Comparison of ENCODE assay signal across 8 cellular contexts in genomic region chr14:93655078-93655750, GRCh38.
DNase-seq lines count a peak whose midpoint lies in the region; ATAC-seq and TF ChIP-seq lines count a peak whose summit lies in the region.

No MANE protein-coding gene starts in this region.

- no peak for ATAC-seq in HG03521 (IDR thresholded peaks at IDR 0.05; ENCODE audit: unreplicated experiment)
- ATAC-seq in GM21528 (IDR thresholded peaks at IDR 0.05; ENCODE audit: low FRiP score, unreplicated experiment), result no peak

- H3K27me3 Mint-ChIP-seq in CD14-positive monocyte (ENCODE audit: low read depth in 3 of 3), result peaks cover 5 to 21% (median 7%) of the 10 kb centered on the region in 3 donors
- peaks cover 47% of the 10 kb centered on the region for H3K27me3 Mint-ChIP-seq in activated T-cell treated with anti-CD3 and anti-CD28 coated beads, Interleukin-2, amount 50 U/mL, for 24 hours

- peak; percentile 81 to 83 for TF ChIP-seq RAD21 in liver (IDR thresholded peaks at IDR 0.05)

- DNase-seq in CD14-positive monocyte (ENCODE audit: low spot score) (no peak), H4 (ENCODE audit: low spot score) (peak; percentile 39), NCI-H524 treated with DMSO at 0.1 percent for 48 hours (lab: John Stamatoyannopoulos, UW) (peak; percentile 26), cardiac fibroblast (ENCODE audit: low read depth in 2 of 2) (peak; percentile 56 to 59)
- DNase-seq in activated T-cell treated with anti-CD3 and anti-CD28 coated beads, Interleukin-2, amount 50 U/mL, for 24 hours, result no peak

- no peak overlapping the region for H3K27ac ChIP-seq in liver (ENCODE audit: low read depth in 1 of 2, low read length in 2 of 2)

- no peaks in the 10 kb centered on the region for H3K4me1 ChIP-seq in liver (ENCODE audit: control insufficient read depth in 4 of 4, insufficient read depth in 4 of 4, low read length in 3 of 4)

- peaks cover 0 to 4% (median 0%) of the 10 kb centered on the region in 4 donors for H3K27me3 ChIP-seq in liver (ENCODE audit: control insufficient read depth in 4 of 4, insufficient read depth in 4 of 4, low read length in 3 of 4)

- no peak overlapping the region for H3K27ac Mint-ChIP-seq in CD14-positive monocyte
- H3K27ac Mint-ChIP-seq in activated T-cell treated with anti-CD3 and anti-CD28 coated beads, Interleukin-2, amount 50 U/mL, for 24 hours, result no peak overlapping the region

- H3K4me3 Mint-ChIP-seq in CD14-positive monocyte, result no peak overlapping the region
- H3K4me3 Mint-ChIP-seq in activated T-cell treated with anti-CD3 and anti-CD28 coated beads, Interleukin-2, amount 50 U/mL, for 24 hours, result no peak overlapping the region

- H3K4me3 ChIP-seq in cardiac fibroblast (replicated peaks in 1 of 2; ENCODE audit: low read depth in 2 of 2, low read length in 2 of 2) (no peak overlapping the region), liver (ENCODE audit: low read depth in 1 of 3, low read length in 3 of 3) (no peak overlapping the region)

- no peaks in the 10 kb centered on the region for H3K9me3 ChIP-seq in liver (ENCODE audit: control insufficient read depth in 4 of 4, low read length in 3 of 4)

- H3K36me3 Mint-ChIP-seq in CD14-positive monocyte, result no peaks in the 10 kb centered on the region
- H3K36me3 Mint-ChIP-seq in activated T-cell treated with anti-CD3 and anti-CD28 coated beads, Interleukin-2, amount 50 U/mL, for 24 hours (ENCODE audit: low read depth), result no peaks in the 10 kb centered on the region

- H3K36me3 ChIP-seq in liver (ENCODE audit: control insufficient read depth in 4 of 4, insufficient read depth in 3 of 4, low read depth in 1 of 4, low read length in 3 of 4), result no peaks in the 10 kb centered on the region

- H3K4me1 Mint-ChIP-seq in CD14-positive monocyte, result no peaks in the 10 kb centered on the region
- H3K4me1 Mint-ChIP-seq in activated T-cell treated with anti-CD3 and anti-CD28 coated beads, Interleukin-2, amount 50 U/mL, for 24 hours (ENCODE audit: low read depth), result no peaks in the 10 kb centered on the region

- intact Hi-C loops in CD14-positive monocyte (cut with micrococcal nuclease), result no loop called here

- no peaks in the 10 kb centered on the region for H3K9me3 Mint-ChIP-seq in CD14-positive monocyte
- H3K9me3 Mint-ChIP-seq in activated T-cell treated with anti-CD3 and anti-CD28 coated beads, Interleukin-2, amount 50 U/mL, for 24 hours, result no peaks in the 10 kb centered on the region

- H3K9ac ChIP-seq in liver (ENCODE audit: low read depth in 1 of 2, low read length in 2 of 2), result no peak overlapping the region

- WGBS in liver, result 38% methylated on average over 10 of the region's 10 CpGs

- TF ChIP-seq CTCF in CD14-positive monocyte (IDR thresholded peaks at IDR 0.05) (peak; percentile 56), cardiac fibroblast (IDR thresholded peaks at IDR 0.05; ENCODE audit: low read depth, low read length) (peak; percentile 27), liver (IDR thresholded peaks at IDR 0.05; ENCODE audit: low read depth, low read length, missing input control) (peak; percentile 42)

TF ChIP-seq in liver, 16 proteins besides CTCF, POLR2A, EP300 and RAD21:
- TF ChIP-seq, protein P1, sequence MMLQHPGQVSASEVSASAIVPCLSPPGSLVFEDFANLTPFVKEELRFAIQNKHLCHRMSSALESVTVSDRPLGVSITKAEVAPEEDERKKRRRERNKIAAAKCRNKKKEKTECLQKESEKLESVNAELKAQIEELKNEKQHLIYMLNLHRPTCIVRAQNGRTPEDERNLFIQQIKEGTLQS (IDR thresholded peaks at IDR 0.05), result no peak
- no peak for TF ChIP-seq YY1 (IDR thresholded peaks at IDR 0.05)
- TF ChIP-seq SP1 (IDR thresholded peaks at IDR 0.05), result no peak
- TF ChIP-seq, protein P2, sequence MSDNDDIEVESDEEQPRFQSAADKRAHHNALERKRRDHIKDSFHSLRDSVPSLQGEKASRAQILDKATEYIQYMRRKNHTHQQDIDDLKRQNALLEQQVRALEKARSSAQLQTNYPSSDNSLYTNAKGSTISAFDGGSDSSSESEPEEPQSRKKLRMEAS (IDR thresholded peaks at IDR 0.05), result no peak
- no peak for TF ChIP-seq EGR1 (IDR thresholded peaks at IDR 0.05; ENCODE audit: low read depth in 2 of 2)
- TF ChIP-seq HNF4A (conservative IDR thresholded peaks at IDR 0.05), result no peak
- no peak for TF ChIP-seq RXRA (IDR thresholded peaks at IDR 0.05)
- no peak for TF ChIP-seq REST (IDR thresholded peaks at IDR 0.05)
- no peak for TF ChIP-seq FOXA2 (IDR thresholded peaks at IDR 0.05)
- TF ChIP-seq FOXA1 (IDR thresholded peaks at IDR 0.05), result no peak
- TF ChIP-seq, protein P3, sequence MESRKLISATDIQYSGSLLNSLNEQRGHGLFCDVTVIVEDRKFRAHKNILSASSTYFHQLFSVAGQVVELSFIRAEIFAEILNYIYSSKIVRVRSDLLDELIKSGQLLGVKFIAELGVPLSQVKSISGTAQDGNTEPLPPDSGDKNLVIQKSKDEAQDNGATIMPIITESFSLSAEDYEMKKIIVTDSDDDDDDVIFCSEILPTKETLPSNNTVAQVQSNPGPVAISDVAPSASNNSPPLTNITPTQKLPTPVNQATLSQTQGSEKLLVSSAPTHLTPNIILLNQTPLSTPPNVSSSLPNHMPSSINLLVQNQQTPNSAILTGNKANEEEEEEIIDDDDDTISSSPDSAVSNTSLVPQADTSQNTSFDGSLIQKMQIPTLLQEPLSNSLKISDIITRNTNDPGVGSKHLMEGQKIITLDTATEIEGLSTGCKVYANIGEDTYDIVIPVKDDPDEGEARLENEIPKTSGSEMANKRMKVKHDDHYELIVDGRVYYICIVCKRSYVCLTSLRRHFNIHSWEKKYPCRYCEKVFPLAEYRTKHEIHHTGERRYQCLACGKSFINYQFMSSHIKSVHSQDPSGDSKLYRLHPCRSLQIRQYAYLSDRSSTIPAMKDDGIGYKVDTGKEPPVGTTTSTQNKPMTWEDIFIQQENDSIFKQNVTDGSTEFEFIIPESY (IDR thresholded peaks at IDR 0.05), result no peak

Comparison
In these comparisons a context has a peak if more than half of its experiments do, and no peak if none do; other contexts are left out.
1. DNase-seq: peak in H4 (single experiment), NCI-H524 treated with DMSO at 0.1 percent for 48 hours (single experiment) and cardiac fibroblast (2 of 2); none in CD14-positive monocyte (single experiment) and activated T-cell treated with anti-CD3 and anti-CD28 coated beads, Interleukin-2, amount 50 U/mL, for 24 hours (single experiment).
2. Peak in every context shown above with its lines, with median percentiles within 50 percentile points of each other: CTCF ChIP-seq.